ENCODE assay signal across 26 cellular contexts in genomic region chr4:106258145-106259045, GRCh38. TPM values are rescaled to one million over a fixed set of nuclear protein-coding genes. Genes with fewer than 3 reads are reported as not detected.
A peak's percentile ranks its signal among the peaks of the same experiment; 100 is the strongest.
DNase-seq lines count a peak whose midpoint lies in the region; ATAC-seq, FAIRE-seq and TF ChIP-seq lines count a peak whose summit lies in the region.
"Had no signal": no experiment of that assay in that cellular context is flagged by ENCODE, and none has a peak within 500 bp of the region (broad histone marks: within the 10 kb centered on the region; RNA-seq: fewer than 3 reads in every experiment).

No MANE protein-coding gene starts in this region.

- TF ChIP-seq EP300 in A549 (IDR thresholded peaks at IDR 0.05), result 0 out of 5 replicates have a peak, but pooled peaks of 1 of the 2 experiments have one; percentile 25

- peak in 1 of 2 experiments; percentile 4 for DNase-seq in A549 (ENCODE audit: low read depth in 1 of 2, low spot score in 1 of 2)
- DNase-seq in GM04503 (ENCODE audit: low read depth), result peak; percentile 51
- peak; percentile 48 for DNase-seq in astrocyte of the hippocampus (ENCODE audit: low read depth, low spot score)
- no peak for DNase-seq in activated CD8-positive, alpha-beta memory T cell treated with anti-CD3 and anti-CD28 coated beads, Interleukin-2, amount 50 U/mL, for 4 hours
- no peak for DNase-seq in effector CD4-positive, alpha-beta T cell
- DNase-seq: 8988T; activated CD4-positive, alpha-beta T cell treated with anti-CD3 and anti-CD28 coated beads, Interleukin-2, amount 10 ng/mL, durations not matched to agents 24 days and 14 days; activated naive CD4-positive, alpha-beta T cell treated with anti-CD3 and anti-CD28 coated beads, Interleukin-2, amount 10 ng/mL, durations not matched to agents 7 days and 5 days; cerebellar nuclear complex; left cardiac atrium; MG63; NCI-H1417 treated with DMSO at 0.1 percent for 48 hours; NCI-H510A; NK-92 treated with Interleukin-12 subunit alpha and Interleukin-12 subunit beta, amount 100 ng/mL, for 24 hours; pancreas; right cardiac atrium; SIG-M5; stimulated activated CD8-positive, alpha-beta memory T cell treated with anti-CD3 and anti-CD28 coated beads, Interleukin-4, amount 100 ng/mL, for 48 hours had no signal

- TF ChIP-seq RAD21 in A549 (conservative IDR thresholded peaks at IDR 0.05 in 1 of 2, IDR thresholded peaks at IDR 0.05 in 1 of 2), result no peak

- H3K9me3 ChIP-seq in A549 (no peaks in the 10 kb centered on the region), iPS-18a (ENCODE audit: control insufficient read depth, low read depth, low read length) (no peaks in the 10 kb centered on the region)
- H3K9me3 ChIP-seq: ascending aorta, MG63, pancreas had no signal

- H3K36me3 ChIP-seq in iPS-18a (ENCODE audit: control insufficient read depth, low read depth, low read length), result no peaks in the 10 kb centered on the region
- H3K36me3 ChIP-seq: MG63, pancreas had no signal

- POLR2A ChIA-PET in A549 (lab: Yijun Ruan, JAX), result no interaction called here

- no peak overlapping the region for H3K4me3 ChIP-seq in A549
- no peak overlapping the region for H3K4me3 ChIP-seq in iPS-18a (ENCODE audit: low read length)
- H3K4me3 ChIP-seq: ascending aorta, MG63, pancreas had no signal

- TF ChIP-seq POLR2A in A549 (IDR thresholded peaks at IDR 0.05; ENCODE audit: low read length), result no peak

- H3K4me2 ChIP-seq in A549, result peak overlapping the region; percentile 60

- CTCF ChIA-PET in A549 (lab: Yijun Ruan, JAX), result no interaction called here

- H3K27ac ChIP-seq in A549 (peak overlapping the region; percentile 16 to 21; a peak in 2 of 6 replicates), iPS-18a (ENCODE audit: low read length) (peak overlapping the region; percentile 27)
- H3K27ac ChIP-seq: ascending aorta, C4-2B, pancreas had no signal

- ATAC-seq in A549 (no peak), GM19023 (IDR thresholded peaks at IDR 0.05; ENCODE audit: unreplicated experiment) (no peak), HG03196 (IDR thresholded peaks at IDR 0.05; ENCODE audit: unreplicated experiment) (no peak)
- ATAC-seq: esophagus mucosa; left cardiac atrium; natural killer cell treated with Interleukin-12 subunit alpha and Interleukin-12 subunit beta and Interleukin-15 and Interleukin-18, amount 100 ng/mL, for 72 hours; Panc1; pancreas; right cardiac atrium had no signal

- no peak for FAIRE-seq in A549 (lab: Jason Lieb, UNC)

- WGBS in A549 (ENCODE audit: missing lambda C conversion rate), result 32% methylated on average over 4 of the region's 4 CpGs

- no peak overlapping the region for H3K9ac ChIP-seq in iPS-18a (ENCODE audit: low read length)

- TF ChIP-seq CTCF in A549 (IDR thresholded peaks at IDR 0.05), result no peak

- H3K4me1 ChIP-seq in A549, result peaks cover 33% of the 10 kb centered on the region
- H3K4me1 ChIP-seq in iPS-18a (ENCODE audit: control insufficient read depth, low read depth, low read length), result peaks cover 12% of the 10 kb centered on the region

- no peaks in the 10 kb centered on the region for H3K27me3 ChIP-seq in iPS-18a (ENCODE audit: control insufficient read depth, insufficient read depth, low read length)
- H3K27me3 ChIP-seq: ascending aorta, MG63, pancreas had no signal

TF ChIP-seq in A549, 52 proteins besides CTCF, POLR2A, EP300 and RAD21:
- no peak for TF ChIP-seq BCL3 (IDR thresholded peaks at IDR 0.05)
- no peak for TF ChIP-seq MAZ (IDR thresholded peaks at IDR 0.05; ENCODE audit: borderline replicate concordance, low read depth, low read length)
- no peak for TF ChIP-seq E2F6 (IDR thresholded peaks at IDR 0.05; ENCODE audit: borderline replicate concordance, low read depth)
- no peak for TF ChIP-seq RCOR1 (IDR thresholded peaks at IDR 0.05; ENCODE audit: low read depth, low read length)
- no peak for TF ChIP-seq CHD2 (IDR thresholded peaks at IDR 0.05; ENCODE audit: low read length, partially characterized antibody)
- no peak for TF ChIP-seq FOSB (CRISPR knock-in tag; IDR thresholded peaks at IDR 0.05)
- TF ChIP-seq HOXA7 (CRISPR knock-in tag; IDR thresholded peaks at IDR 0.05), result no peak
- TF ChIP-seq EHF (CRISPR knock-in tag; IDR thresholded peaks at IDR 0.05), result no peak
- no peak for TF ChIP-seq PHF8 (IDR thresholded peaks at IDR 0.05; ENCODE audit: borderline replicate concordance, low read depth)
- no peak for TF ChIP-seq NPAS2 (CRISPR knock-in tag; IDR thresholded peaks at IDR 0.05; ENCODE audit: borderline replicate concordance)
- TF ChIP-seq CBX8 (IDR thresholded peaks at IDR 0.05), result no peak
- TF ChIP-seq RARB (CRISPR knock-in tag; IDR thresholded peaks at IDR 0.05), result no peak
- TF ChIP-seq, protein P1, sequence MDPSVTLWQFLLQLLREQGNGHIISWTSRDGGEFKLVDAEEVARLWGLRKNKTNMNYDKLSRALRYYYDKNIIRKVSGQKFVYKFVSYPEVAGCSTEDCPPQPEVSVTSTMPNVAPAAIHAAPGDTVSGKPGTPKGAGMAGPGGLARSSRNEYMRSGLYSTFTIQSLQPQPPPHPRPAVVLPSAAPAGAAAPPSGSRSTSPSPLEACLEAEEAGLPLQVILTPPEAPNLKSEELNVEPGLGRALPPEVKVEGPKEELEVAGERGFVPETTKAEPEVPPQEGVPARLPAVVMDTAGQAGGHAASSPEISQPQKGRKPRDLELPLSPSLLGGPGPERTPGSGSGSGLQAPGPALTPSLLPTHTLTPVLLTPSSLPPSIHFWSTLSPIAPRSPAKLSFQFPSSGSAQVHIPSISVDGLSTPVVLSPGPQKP (IDR thresholded peaks at IDR 0.05; ENCODE audit: low read depth, low read length), result no peak
- no peak for TF ChIP-seq ESRRA (IDR thresholded peaks at IDR 0.05; ENCODE audit: borderline replicate concordance, low read length)

RNA-seq across cellular contexts. Expression of gene TBCK, which starts 57.6 kb away (rescaled TPM):
- 16.8 and 18.4 TPM in 2 replicates for polyA plus RNA-seq in A549 (2011; rRNA removed)
- 3.0 and 3.9 TPM in 2 replicates for polyA plus RNA-seq in A549 (2012; cell fraction: cytosol; rRNA removed)
- 3.8 and 4.3 TPM in 2 replicates for polyA plus RNA-seq in A549 (2012; cell fraction: nucleus; rRNA removed)
- polyA plus RNA-seq in A549 (2017; fragmentation: RNase III; extraction: RNeasy Plus Mini Kit Qiagen cat#74134 plus additional on column Dnase treatment), result 3.6 to 3.9 TPM (median 3.8 TPM) in 3 replicates
- 26.0 and 27.1 TPM in 2 replicates for polyA minus RNA-seq in A549 (2011; rRNA and poly(A)+ RNA removed)

RNA-seq across cellular contexts. Expression of gene AIMP1, which starts 58.0 kb away (rescaled TPM):
- polyA plus RNA-seq in A549 (2011; rRNA removed), result 41.4 and 70.7 TPM in 2 replicates
- 8.4 and 10.5 TPM in 2 replicates for polyA plus RNA-seq in A549 (2012; cell fraction: cytosol; rRNA removed)
- polyA plus RNA-seq in A549 (2012; cell fraction: nucleus; rRNA removed), result 2.6 and 3.9 TPM in 2 replicates
- polyA plus RNA-seq in A549 (2017; fragmentation: RNase III; extraction: RNeasy Plus Mini Kit Qiagen cat#74134 plus additional on column Dnase treatment), result 35.6 to 39.6 TPM (median 36.5 TPM) in 3 replicates
- polyA minus RNA-seq in A549 (2011; rRNA and poly(A)+ RNA removed), result 3.0 and 3.9 TPM in 2 replicates

Comparison
In these comparisons a context has a peak if more than half of its experiments do, and no peak if none do; other contexts are left out.
1. DNase-seq: peak in GM04503 (single experiment) and astrocyte of the hippocampus (single experiment); none in activated CD8-positive, alpha-beta memory T cell treated with anti-CD3 and anti-CD28 coated beads, Interleukin-2, amount 50 U/mL, for 4 hours (single experiment) and effector CD4-positive, alpha-beta T cell (single experiment).